ENCODE assay signal across 8 cellular contexts in genomic region chr13:113862766-113863510, GRCh38. TPM values are rescaled to one million over a fixed set of nuclear protein-coding genes. Genes with fewer than 3 reads are reported as not detected.
DNase-seq lines count a peak whose midpoint lies in the region; ATAC-seq and TF ChIP-seq lines count a peak whose summit lies in the region.

No MANE protein-coding gene starts in this region.

- H3K27me3 ChIP-seq in layer of hippocampus (ENCODE audit: control insufficient read depth, insufficient read depth, low read length): no peaks in the 10 kb centered on the region

- CTCF ChIA-PET in activated CD8-positive, alpha-beta memory T cell treated with anti-CD3 and anti-CD28 coated beads, Interleukin-2, amount 10 ng/mL, durations not matched to agents 7 days and 5 days (lab: Charles Lee): no interaction called here

- H3K36me3 Mint-ChIP-seq in activated CD8-positive, alpha-beta memory T cell treated with anti-CD3 and anti-CD28 coated beads, Interleukin-2, amount 10 ng/mL, durations not matched to agents 7 days and 5 days: no peaks in the 10 kb centered on the region
- peaks cover 6% of the 10 kb centered on the region for H3K36me3 Mint-ChIP-seq in chondrocyte (ENCODE audit: low read depth)
- H3K36me3 Mint-ChIP-seq in stimulated activated memory B cell treated with anti-CD40 and anti-IgM and Interleukin-4, amounts not matched to agents 10 μg/mL and 1 μg/mL and 100 μg/mL, for 72 hours: peaks cover 37% of the 10 kb centered on the region

- DNase-seq in activated CD8-positive, alpha-beta memory T cell treated with anti-CD3 and anti-CD28 coated beads, Interleukin-2, amount 10 ng/mL, durations not matched to agents 7 days and 5 days: no peak
- no peak for DNase-seq in activated CD8-positive, alpha-beta memory T cell treated with anti-CD3 and anti-CD28 coated beads, Interleukin-2, amount 50 U/mL, for 4 hours
- DNase-seq in NCI-H69 (lab: John Stamatoyannopoulos, UW) (peak; percentile 46), chondrocyte (ENCODE audit: low spot score) (no peak), NCI-H774 (lab: John Stamatoyannopoulos, UW) (no peak)
- no peak for DNase-seq in stimulated activated CD8-positive, alpha-beta memory T cell treated with anti-CD3 and anti-CD28 coated beads, Interleukin-4, amount 100 ng/mL, for 48 hours

- H3K4me3 Mint-ChIP-seq in activated CD8-positive, alpha-beta memory T cell treated with anti-CD3 and anti-CD28 coated beads, Interleukin-2, amount 10 ng/mL, durations not matched to agents 7 days and 5 days: no peak overlapping the region
- H3K4me3 Mint-ChIP-seq in chondrocyte (ENCODE audit: unreplicated experiment): peak overlapping the region; percentile 76
- H3K4me3 Mint-ChIP-seq in stimulated activated memory B cell treated with anti-CD40 and anti-IgM and Interleukin-4, amounts not matched to agents 10 μg/mL and 1 μg/mL and 100 μg/mL, for 72 hours: peak overlapping the region; percentile 91

- ATAC-seq in activated CD8-positive, alpha-beta memory T cell treated with anti-CD3 and anti-CD28 coated beads, Interleukin-2, amount 10 ng/mL, durations not matched to agents 7 days and 5 days: peak; percentile 12
- peak; percentile 92 for ATAC-seq in stimulated activated memory B cell treated with anti-CD40 and anti-IgM and Interleukin-4, amounts not matched to agents 10 μg/mL and 1 μg/mL and 100 μg/mL, for 72 hours

- no peak overlapping the region for H3K27ac Mint-ChIP-seq in activated CD8-positive, alpha-beta memory T cell treated with anti-CD3 and anti-CD28 coated beads, Interleukin-2, amount 10 ng/mL, durations not matched to agents 7 days and 5 days
- H3K27ac Mint-ChIP-seq in chondrocyte (ENCODE audit: unreplicated experiment): no peak overlapping the region
- peak overlapping the region; percentile 91 for H3K27ac Mint-ChIP-seq in stimulated activated memory B cell treated with anti-CD40 and anti-IgM and Interleukin-4, amounts not matched to agents 10 μg/mL and 1 μg/mL and 100 μg/mL, for 72 hours

- H3K9me3 Mint-ChIP-seq in activated CD8-positive, alpha-beta memory T cell treated with anti-CD3 and anti-CD28 coated beads, Interleukin-2, amount 10 ng/mL, durations not matched to agents 7 days and 5 days (ENCODE audit: low read depth): peaks cover 12% of the 10 kb centered on the region
- no peaks in the 10 kb centered on the region for H3K9me3 Mint-ChIP-seq in chondrocyte (ENCODE audit: low read depth)
- peaks cover 13% of the 10 kb centered on the region for H3K9me3 Mint-ChIP-seq in stimulated activated memory B cell treated with anti-CD40 and anti-IgM and Interleukin-4, amounts not matched to agents 10 μg/mL and 1 μg/mL and 100 μg/mL, for 72 hours

- H3K4me1 Mint-ChIP-seq in activated CD8-positive, alpha-beta memory T cell treated with anti-CD3 and anti-CD28 coated beads, Interleukin-2, amount 10 ng/mL, durations not matched to agents 7 days and 5 days: peaks cover 9% of the 10 kb centered on the region
- peaks cover 36% of the 10 kb centered on the region for H3K4me1 Mint-ChIP-seq in chondrocyte (ENCODE audit: low read depth)
- H3K4me1 Mint-ChIP-seq in stimulated activated memory B cell treated with anti-CD40 and anti-IgM and Interleukin-4, amounts not matched to agents 10 μg/mL and 1 μg/mL and 100 μg/mL, for 72 hours: peaks cover 42% of the 10 kb centered on the region

- H3K27ac ChIP-seq in layer of hippocampus (ENCODE audit: low read depth, low read length): peak overlapping the region; percentile 65

- peaks cover 51% of the 10 kb centered on the region for H3K27me3 Mint-ChIP-seq in activated CD8-positive, alpha-beta memory T cell treated with anti-CD3 and anti-CD28 coated beads, Interleukin-2, amount 10 ng/mL, durations not matched to agents 7 days and 5 days
- H3K27me3 Mint-ChIP-seq in chondrocyte (ENCODE audit: low read depth): peaks cover 7% of the 10 kb centered on the region
- peaks cover 42% of the 10 kb centered on the region for H3K27me3 Mint-ChIP-seq in stimulated activated memory B cell treated with anti-CD40 and anti-IgM and Interleukin-4, amounts not matched to agents 10 μg/mL and 1 μg/mL and 100 μg/mL, for 72 hours

- TF ChIP-seq CTCF in chondrocyte (IDR thresholded peaks at IDR 0.05): peak; percentile 67

RNA-seq across cellular contexts. Expression of gene GAS6, which starts 0.9 kb away (rescaled TPM):
- total RNA-seq in activated CD8-positive, alpha-beta memory T cell treated with anti-CD3 and anti-CD28 coated beads, Interleukin-2, amount 10 ng/mL, durations not matched to agents 7 days and 5 days: under 1 TPM; 0.15 to 0.23 TPM
- 83.7 to 113 TPM (median 111 TPM) in 3 replicates for total RNA-seq in chondrocyte

Comparison
In these comparisons a context has a peak if more than half of its experiments do, and no peak if none do; other contexts are left out.
1. RNA of gene GAS6, which starts 0.9 kb away (total RNA-seq): 83.7 to 113 TPM in chondrocyte; 0.15 to 0.23 TPM in activated CD8-positive, alpha-beta memory T cell treated with anti-CD3 and anti-CD28 coated beads, Interleukin-2, amount 10 ng/mL, durations not matched to agents 7 days and 5 days; every median in the first group is over 10 times any median in the second.